8 cellular contexts compared by ENCODE assay signal in the genomic region with DNA sequence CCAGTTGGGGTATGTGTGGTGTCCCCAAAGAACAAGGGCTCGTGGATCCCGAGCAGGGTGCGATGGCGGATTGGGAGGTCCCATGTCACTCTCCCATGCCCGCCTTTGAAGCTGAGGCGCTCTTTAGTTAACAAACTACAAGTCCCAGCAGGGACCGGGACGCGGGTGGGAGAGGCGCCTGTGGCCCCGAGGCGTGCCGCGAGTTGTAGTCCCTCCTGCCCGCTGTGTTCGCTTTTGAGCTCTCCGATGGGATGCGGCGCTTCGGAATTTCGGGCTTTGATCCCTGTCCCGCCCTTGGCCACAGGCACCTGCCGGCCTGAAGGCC. TPM values are rescaled to one million over a fixed set of nuclear protein-coding genes. Genes with fewer than 3 reads are reported as not detected.
A peak's percentile ranks its signal among the peaks of the same experiment; 100 is the strongest.
DNase-seq lines count a peak whose midpoint lies in the region; ATAC-seq and TF ChIP-seq lines count a peak whose summit lies in the region.

No MANE protein-coding gene starts in this region.

- DNase-seq in AG09309 (ENCODE audit: low read depth) = no peak
- peak; percentile 43 for DNase-seq in activated CD4-positive, alpha-beta T cell treated with anti-CD3 and anti-CD28 coated beads, Interleukin-2, amount 10 ng/mL, durations not matched to agents 7 days and 5 days
- DNase-seq in esophagus muscularis mucosa (ENCODE audit: extremely low spot score) = no peak
- DNase-seq in naive thymus-derived CD8-positive, alpha-beta T cell = peak in 7 of 10 donors; percentile 28 to 77 (median 45)
- DNase-seq in NK-92 (lab: John Stamatoyannopoulos, UW; ENCODE audit: unreplicated experiment) = no peak
- DNase-seq in NCI-H2107 treated with DMSO at 0.1 percent for 48 hours (lab: John Stamatoyannopoulos, UW; ENCODE audit: unreplicated experiment) = no peak
- DNase-seq in GM19240 (ENCODE audit: insufficient read length, low spot score) = no peak

- H3K36me3 Mint-ChIP-seq in activated CD4-positive, alpha-beta T cell treated with anti-CD3 and anti-CD28 coated beads, Interleukin-2, amount 10 ng/mL, durations not matched to agents 7 days and 5 days (ENCODE audit: low read depth) = peaks cover 16% of the 10 kb centered on the region
- peaks cover 0 to 20% (median 0%) of the 10 kb centered on the region in 3 donors for H3K36me3 Mint-ChIP-seq in naive thymus-derived CD8-positive, alpha-beta T cell

- H3K27me3 ChIP-seq in esophagus muscularis mucosa = no peaks in the 10 kb centered on the region

- TF ChIP-seq CTCF in AG09309 (IDR thresholded peaks at IDR 0.05; ENCODE audit: control insufficient read depth, insufficient read depth, low read depth, low read length, missing control alignments) (no peak), esophagus muscularis mucosa (IDR thresholded peaks at IDR 0.05) (no peak)

- H3K36me3 ChIP-seq in esophagus muscularis mucosa = peaks cover 35 to 44% (median 43%) of the 10 kb centered on the region in 4 donors

- H3K9me3 ChIP-seq in esophagus muscularis mucosa = no peaks in the 10 kb centered on the region

- H3K4me3 ChIP-seq in AG09309 (ENCODE audit: control insufficient read depth, low read depth, low read length) = peak overlapping the region; percentile 41
- H3K4me3 ChIP-seq in esophagus muscularis mucosa = peak overlapping the region; percentile 56 to 67 (median 64)

- 20% methylated on average over 8 of the region's 23 CpGs for WGBS in esophagus muscularis mucosa

- intact Hi-C loops in esophagus muscularis mucosa (cut with DNase I) = no loop called here

- TF ChIP-seq POLR2A in esophagus muscularis mucosa (IDR thresholded peaks at IDR 0.05; ENCODE audit: low read depth) = no peak

- POLR2A ChIA-PET in activated CD4-positive, alpha-beta T cell treated with anti-CD3 and anti-CD28 coated beads, Interleukin-2, amount 10 ng/mL, durations not matched to agents 7 days and 5 days (lab: Charles Lee) = interaction anchor here (1.6 kb wide), 1 partner anchor 10 kb away, joined by 4 read pairs; no protein-coding TSS in a partner anchor
- POLR2A ChIA-PET in naive thymus-derived CD8-positive, alpha-beta T cell (lab: Charles Lee) = interaction anchor here (0.6 to 2.9 kb wide), 11 partner anchors 10 to 158 kb away, joined by 3 to 21 read pairs (median 5); partner anchors contain the start of gene GRWD1

- no peaks in the 10 kb centered on the region for H3K27me3 Mint-ChIP-seq in activated CD4-positive, alpha-beta T cell treated with anti-CD3 and anti-CD28 coated beads, Interleukin-2, amount 10 ng/mL, durations not matched to agents 7 days and 5 days
- H3K27me3 Mint-ChIP-seq in naive thymus-derived CD8-positive, alpha-beta T cell = no peaks in the 10 kb centered on the region

- no peak for TF ChIP-seq EP300 in esophagus muscularis mucosa (IDR thresholded peaks at IDR 0.05)

- H3K27ac ChIP-seq in esophagus muscularis mucosa (replicated peaks in 1 of 4) = peak overlapping the region; percentile 88 to 95 (median 94)

- peak overlapping the region; percentile 67 for H3K4me3 Mint-ChIP-seq in activated CD4-positive, alpha-beta T cell treated with anti-CD3 and anti-CD28 coated beads, Interleukin-2, amount 10 ng/mL, durations not matched to agents 7 days and 5 days
- H3K4me3 Mint-ChIP-seq in naive thymus-derived CD8-positive, alpha-beta T cell = peak overlapping the region; percentile 81 to 95 (median 86)

- peak overlapping the region; percentile 91 for H3K27ac Mint-ChIP-seq in activated CD4-positive, alpha-beta T cell treated with anti-CD3 and anti-CD28 coated beads, Interleukin-2, amount 10 ng/mL, durations not matched to agents 7 days and 5 days
- H3K27ac Mint-ChIP-seq in naive thymus-derived CD8-positive, alpha-beta T cell = peak overlapping the region in 9 of 10 donors; percentile 82 to 94 (median 85)

- H3K4me1 ChIP-seq in esophagus muscularis mucosa = peaks cover 25 to 32% (median 27%) of the 10 kb centered on the region in 4 donors

- CTCF ChIA-PET in activated CD4-positive, alpha-beta T cell treated with anti-CD3 and anti-CD28 coated beads, Interleukin-2, amount 10 ng/mL, durations not matched to agents 7 days and 5 days (lab: Charles Lee) = interaction anchor here (0.5 to 3.1 kb wide), 3 partner anchors 10 to 13 kb away, joined by 3 to 24 read pairs (median 5); no protein-coding TSS in a partner anchor

- H3K9me3 Mint-ChIP-seq in activated CD4-positive, alpha-beta T cell treated with anti-CD3 and anti-CD28 coated beads, Interleukin-2, amount 10 ng/mL, durations not matched to agents 7 days and 5 days = no peaks in the 10 kb centered on the region
- H3K9me3 Mint-ChIP-seq in naive thymus-derived CD8-positive, alpha-beta T cell = no peaks in the 10 kb centered on the region

- ATAC-seq in naive thymus-derived CD8-positive, alpha-beta T cell = peak; percentile 59 to 64
- no peak for ATAC-seq in GM19397 (IDR thresholded peaks at IDR 0.05; ENCODE audit: unreplicated experiment)

- H3K4me1 Mint-ChIP-seq in activated CD4-positive, alpha-beta T cell treated with anti-CD3 and anti-CD28 coated beads, Interleukin-2, amount 10 ng/mL, durations not matched to agents 7 days and 5 days = peaks cover 27% of the 10 kb centered on the region
- peaks cover 13 to 38% (median 26%) of the 10 kb centered on the region in 4 donors for H3K4me1 Mint-ChIP-seq in naive thymus-derived CD8-positive, alpha-beta T cell

RNA-seq across cellular contexts. Expression of gene CYTH2, which starts 10.9 kb away (rescaled TPM):
- 10 to 100 TPM; 43.2 to 50.7 TPM for total RNA-seq in activated CD4-positive, alpha-beta T cell treated with anti-CD3 and anti-CD28 coated beads, Interleukin-2, amount 10 ng/mL, durations not matched to agents 7 days and 5 days
- 10 to 100 TPM; 40.1 to 50.7 (median 48.4) TPM for total RNA-seq in esophagus muscularis mucosa
- 10 to 100 TPM; 72.2 to 77.7 TPM for total RNA-seq in naive thymus-derived CD8-positive, alpha-beta T cell
- 10 to 100 TPM; 20.5 to 32.0 (median 28.2) TPM for polyA plus RNA-seq in naive thymus-derived CD8-positive, alpha-beta T cell

RNA-seq across cellular contexts. Expression of gene KCNJ14, which starts 24.7 kb away (rescaled TPM):
- total RNA-seq in activated CD4-positive, alpha-beta T cell treated with anti-CD3 and anti-CD28 coated beads, Interleukin-2, amount 10 ng/mL, durations not matched to agents 7 days and 5 days = 1 to 10 TPM in 1 of 2 experiments, under 1 TPM in 1; 0.87 to 1.0 TPM
- under 1 TPM; 0.42 to 0.86 (median 0.51) TPM for total RNA-seq in esophagus muscularis mucosa
- total RNA-seq in naive thymus-derived CD8-positive, alpha-beta T cell = 1 to 10 TPM; 2.7 to 2.9 TPM
- under 1 TPM in 2 of 3 donors, not detected in 1; 0.39 to 0.42 TPM for polyA plus RNA-seq in naive thymus-derived CD8-positive, alpha-beta T cell

RNA-seq across cellular contexts. Expression of gene LMTK3, which starts 31.5 kb away (rescaled TPM):
- 1 to 10 TPM; 3.7 to 5.1 TPM for total RNA-seq in activated CD4-positive, alpha-beta T cell treated with anti-CD3 and anti-CD28 coated beads, Interleukin-2, amount 10 ng/mL, durations not matched to agents 7 days and 5 days
- total RNA-seq in esophagus muscularis mucosa = under 1 TPM; 0.17 to 0.57 (median 0.37) TPM
- total RNA-seq in naive thymus-derived CD8-positive, alpha-beta T cell = 10 to 100 TPM; 21.4 to 21.5 TPM
- polyA plus RNA-seq in naive thymus-derived CD8-positive, alpha-beta T cell = under 1 TPM in 1 of 3 donors, not detected in 2; 0.15 TPM

RNA-seq across cellular contexts. Expression of gene GRWD1, which starts 34.3 kb away (rescaled TPM):
- 10 to 100 TPM; 31.0 to 35.2 TPM for total RNA-seq in activated CD4-positive, alpha-beta T cell treated with anti-CD3 and anti-CD28 coated beads, Interleukin-2, amount 10 ng/mL, durations not matched to agents 7 days and 5 days
- 10 to 100 TPM; 19.5 to 42.9 (median 31.7) TPM for total RNA-seq in esophagus muscularis mucosa
- 10 to 100 TPM; 39.1 to 41.2 TPM for total RNA-seq in naive thymus-derived CD8-positive, alpha-beta T cell
- 10 to 100 TPM; 32.9 to 59.9 (median 40.3) TPM for polyA plus RNA-seq in naive thymus-derived CD8-positive, alpha-beta T cell

Comparison
In these comparisons a context has a peak if more than half of its experiments do, and no peak if none do; other contexts are left out.
1. DNase-seq: peak in activated CD4-positive, alpha-beta T cell treated with anti-CD3 and anti-CD28 coated beads, Interleukin-2, amount 10 ng/mL, durations not matched to agents 7 days and 5 days (single experiment) and naive thymus-derived CD8-positive, alpha-beta T cell (7 of 10); none in AG09309 (single experiment), esophagus muscularis mucosa (single experiment), NK-92 (single experiment), NCI-H2107 treated with DMSO at 0.1 percent for 48 hours (single experiment) and GM19240 (single experiment).